In genomic region chr3:17678116-17678741, GRCh38 we compare ENCODE assay signal across 10 cellular contexts.
DNase-seq lines count a peak whose midpoint lies in the region; ATAC-seq and TF ChIP-seq lines count a peak whose summit lies in the region.
"Had no signal": no experiment of that assay in that cellular context is flagged by ENCODE, and none has a peak within 500 bp of the region (broad histone marks: within the 10 kb centered on the region; RNA-seq: fewer than 3 reads in every experiment).

No MANE protein-coding gene starts in this region.

- H3K79me2 ChIP-seq in neural progenitor cell (ENCODE audit: low read depth): peaks cover 6% of the 10 kb centered on the region

- TF ChIP-seq CTCF in foreskin keratinocyte (conservative IDR thresholded peaks at IDR 0.05) (no peak), neural progenitor cell (IDR thresholded peaks at IDR 0.05) (no peak)

- H3K27ac ChIP-seq in foreskin keratinocyte (no peak overlapping the region), neural progenitor cell (no peak overlapping the region)

- H3K4me1 ChIP-seq in foreskin keratinocyte (no peaks in the 10 kb centered on the region), neural progenitor cell (no peaks in the 10 kb centered on the region)

- H3K27me3 ChIP-seq in foreskin keratinocyte: no peaks in the 10 kb centered on the region
- H3K27me3 ChIP-seq in neural progenitor cell: no peaks in the 10 kb centered on the region

- no peaks in the 10 kb centered on the region for H3K27me3 Mint-ChIP-seq in neural progenitor cell (ENCODE audit: insufficient read depth, low read depth)

- no peak overlapping the region for H2AFZ ChIP-seq in neural progenitor cell (replicated peaks)

- H3K9ac ChIP-seq in neural progenitor cell: no peak overlapping the region

- no peak overlapping the region for H3K4me3 Mint-ChIP-seq in neural progenitor cell

- H3K4me1 Mint-ChIP-seq in neural progenitor cell: no peaks in the 10 kb centered on the region

- H4K20me1 ChIP-seq in neural progenitor cell (ENCODE audit: low read depth): no peaks in the 10 kb centered on the region

- H3K9me3 ChIP-seq in neural progenitor cell (ENCODE audit: low read depth): no peaks in the 10 kb centered on the region

- H3K4me3 ChIP-seq in neural progenitor cell: no peak overlapping the region

- no peaks in the 10 kb centered on the region for H3F3A ChIP-seq in neural progenitor cell (ENCODE audit: low read depth)

- H3K4me2 ChIP-seq in neural progenitor cell: no peak overlapping the region

- H3K9me3 Mint-ChIP-seq in neural progenitor cell: no peaks in the 10 kb centered on the region

- no peak overlapping the region for H3K27ac Mint-ChIP-seq in neural progenitor cell

- DNase-seq in GF-D8 (lab: John Stamatoyannopoulos, UW): peak; percentile 21
- DNase-seq in HT1080 (ENCODE audit: low read depth): peak; percentile 81
- peak; percentile 17 to 49 for DNase-seq in foreskin keratinocyte
- DNase-seq in NCI-H2081 treated with DMSO at 0.1 percent for 48 hours (lab: John Stamatoyannopoulos, UW): no peak
- no peak for DNase-seq in cerebellar nuclear complex (lab: John Stamatoyannopoulos, UW)
- no peak for DNase-seq in neural progenitor cell (ENCODE audit: low spot score)
- DNase-seq: activated gamma-delta T cell, Right ventricle myocardium superior had no signal

- no peaks in the 10 kb centered on the region for H3K36me3 ChIP-seq in neural progenitor cell

- no peaks in the 10 kb centered on the region for H3K36me3 Mint-ChIP-seq in neural progenitor cell

- ATAC-seq in GM21447 (IDR thresholded peaks at IDR 0.05; ENCODE audit: unreplicated experiment): peak; percentile 89
- ATAC-seq in foreskin keratinocyte: peak; percentile 97
- ATAC-seq in GM21515 (IDR thresholded peaks at IDR 0.05; ENCODE audit: unreplicated experiment): no peak

Comparison
In these comparisons a context has a peak if more than half of its experiments do, and no peak if none do; other contexts are left out.
1. DNase-seq: peak in GF-D8 (single experiment), HT1080 (single experiment) and foreskin keratinocyte (2 of 2); none in NCI-H2081 treated with DMSO at 0.1 percent for 48 hours (single experiment), cerebellar nuclear complex (0 of 2) and neural progenitor cell (single experiment).